9 cellular contexts compared by ENCODE assay signal in genomic region chr12:116916714-116917114, GRCh38. TPM values are rescaled to one million over a fixed set of nuclear protein-coding genes. Genes with fewer than 3 reads are reported as not detected.
DNase-seq lines count a peak whose midpoint lies in the region; ATAC-seq, FAIRE-seq and TF ChIP-seq lines count a peak whose summit lies in the region.
"Had no signal": no experiment of that assay in that cellular context is flagged by ENCODE, and none has a peak within 500 bp of the region (broad histone marks: within the 10 kb centered on the region; RNA-seq: fewer than 3 reads in every experiment).

No MANE protein-coding gene starts in this region.

- ATAC-seq in GM21737 (IDR thresholded peaks at IDR 0.05; ENCODE audit: unreplicated experiment) = peak; percentile 79

- peak; percentile 49 for TF ChIP-seq RAD21 in Ishikawa (IDR thresholded peaks at IDR 0.05; ENCODE audit: low read depth)

- no peak for TF ChIP-seq EP300 in Ishikawa (IDR thresholded peaks at IDR 0.05; ENCODE audit: borderline replicate concordance)

- H3K27ac ChIP-seq in WERI-Rb-1 (no peak overlapping the region; the same call in 1 of the 2 replicates), epithelial cell of prostate (peak overlapping the region; percentile 61)

- no peak overlapping the region for H3K4me3 ChIP-seq in GM12865 (ENCODE audit: low read depth, low read length)
- no peak overlapping the region for H3K4me3 ChIP-seq in WERI-Rb-1 (ENCODE audit: low read depth, low read length)

- TF ChIP-seq CTCF in GM12865 (IDR thresholded peaks at IDR 0.05; ENCODE audit: insufficient read depth, low read depth, low read length, missing control alignments) (peak; percentile 27), WERI-Rb-1 (IDR thresholded peaks at IDR 0.05; ENCODE audit: low read depth, low read length) (0 out of 2 replicates have a peak, but pooled peaks have one; percentile 17)

- H3K9me3 ChIP-seq in WERI-Rb-1 (ENCODE audit: severe bottlenecking) = no peaks in the 10 kb centered on the region

- DNase-seq in GM12865 (ENCODE audit: low read depth) = peak; percentile 84
- peak; percentile 38 for DNase-seq in WERI-Rb-1
- DNase-seq in epithelial cell of prostate (ENCODE audit: low read depth, low spot score) = peak; percentile 50
- DNase-seq in stimulated activated CD4-positive, alpha-beta T cell treated with anti-CD3 and anti-CD28 coated beads, Interleukin-1b, Interleukin-23, amount 100 ng/mL, for 48 hours = peak; percentile 38
- no peak for DNase-seq in frontal cortex (ENCODE audit: low spot score in 2 of 2)
- DNase-seq in middle frontal gyrus (ENCODE audit: extremely low spot score, low spot score) = no peak

- no peaks in the 10 kb centered on the region for H3K27me3 ChIP-seq in WERI-Rb-1 (ENCODE audit: insufficient read depth, low read depth, severe bottlenecking)

- no peak for FAIRE-seq in frontal cortex (lab: Jason Lieb, UNC)
- FAIRE-seq: colon had no signal

- peaks cover 11% of the 10 kb centered on the region for H3K36me3 ChIP-seq in WERI-Rb-1

TF ChIP-seq in Ishikawa, 13 proteins besides CTCF, POLR2A, EP300 and RAD21:
- TF ChIP-seq USF1 (IDR thresholded peaks at IDR 0.05) (no peak), TEAD4 (IDR thresholded peaks at IDR 0.05) (0 out of 2 replicates have a peak, but pooled peaks have one; percentile 6), TAF1 (IDR thresholded peaks at IDR 0.05; ENCODE audit: low read depth) (no peak)

RNA-seq across cellular contexts. Expression of gene FBXW8, which starts 6.0 kb away (rescaled TPM):
- total RNA-seq in frontal cortex = 7.7 TPM

RNA-seq across cellular contexts. Expression of gene HRK, which starts 35.5 kb away (rescaled TPM):
- total RNA-seq in frontal cortex = 0.41 TPM

Comparison
In these comparisons a context has a peak if more than half of its experiments do, and no peak if none do; other contexts are left out.
1. DNase-seq: peak in GM12865 (single experiment), WERI-Rb-1 (single experiment), epithelial cell of prostate (single experiment) and stimulated activated CD4-positive, alpha-beta T cell treated with anti-CD3 and anti-CD28 coated beads, Interleukin-1b, Interleukin-23, amount 100 ng/mL, for 48 hours (single experiment); none in frontal cortex (0 of 2) and middle frontal gyrus (single experiment).